1 cellular context compared by ENCODE assay signal in the genomic region with DNA sequence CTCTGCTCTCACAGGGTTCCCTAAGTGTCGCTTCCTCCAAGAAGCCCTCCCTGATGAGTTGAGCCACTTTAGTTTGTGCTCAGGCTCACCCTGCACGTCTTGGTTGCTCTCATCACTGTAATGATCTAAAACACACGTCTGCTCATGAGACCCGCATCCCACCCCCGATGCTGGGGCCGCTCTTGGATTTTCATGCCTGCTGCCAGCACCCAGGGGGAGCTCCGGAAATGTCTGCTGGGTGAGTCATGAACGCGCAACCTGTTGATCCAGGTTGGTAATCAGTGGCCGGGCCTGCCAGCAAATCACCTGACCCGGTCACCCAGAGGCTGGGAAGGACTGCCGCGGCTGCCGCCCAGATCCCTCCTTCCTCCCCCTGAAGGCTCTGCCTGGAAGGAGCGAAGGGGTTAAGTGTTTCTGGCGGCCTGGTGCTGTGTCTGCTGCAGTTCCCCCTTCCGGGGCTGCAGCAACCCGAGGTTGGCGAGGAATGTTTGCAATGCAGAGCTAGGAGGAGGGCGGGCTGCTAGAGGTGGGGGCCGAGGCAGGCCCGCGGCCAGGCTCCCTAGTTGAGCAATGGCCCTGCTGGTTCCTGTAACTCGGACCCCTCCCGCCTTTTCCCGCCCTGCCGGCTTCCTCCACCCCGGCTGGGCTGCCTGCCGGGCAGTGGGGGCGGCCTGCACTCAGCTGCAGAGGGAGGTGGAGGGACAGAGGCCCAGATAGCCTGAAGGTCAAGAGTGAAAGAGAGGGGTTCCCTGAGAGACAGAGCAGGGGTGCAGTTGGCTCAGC.
TF ChIP-seq lines count a peak whose summit lies in the region.

No MANE protein-coding gene starts in this region.

TF ChIP-seq in SK-N-SH, 30 proteins besides CTCF, POLR2A, EP300 and RAD21 (continued from another document):
- TF ChIP-seq, protein P1, sequence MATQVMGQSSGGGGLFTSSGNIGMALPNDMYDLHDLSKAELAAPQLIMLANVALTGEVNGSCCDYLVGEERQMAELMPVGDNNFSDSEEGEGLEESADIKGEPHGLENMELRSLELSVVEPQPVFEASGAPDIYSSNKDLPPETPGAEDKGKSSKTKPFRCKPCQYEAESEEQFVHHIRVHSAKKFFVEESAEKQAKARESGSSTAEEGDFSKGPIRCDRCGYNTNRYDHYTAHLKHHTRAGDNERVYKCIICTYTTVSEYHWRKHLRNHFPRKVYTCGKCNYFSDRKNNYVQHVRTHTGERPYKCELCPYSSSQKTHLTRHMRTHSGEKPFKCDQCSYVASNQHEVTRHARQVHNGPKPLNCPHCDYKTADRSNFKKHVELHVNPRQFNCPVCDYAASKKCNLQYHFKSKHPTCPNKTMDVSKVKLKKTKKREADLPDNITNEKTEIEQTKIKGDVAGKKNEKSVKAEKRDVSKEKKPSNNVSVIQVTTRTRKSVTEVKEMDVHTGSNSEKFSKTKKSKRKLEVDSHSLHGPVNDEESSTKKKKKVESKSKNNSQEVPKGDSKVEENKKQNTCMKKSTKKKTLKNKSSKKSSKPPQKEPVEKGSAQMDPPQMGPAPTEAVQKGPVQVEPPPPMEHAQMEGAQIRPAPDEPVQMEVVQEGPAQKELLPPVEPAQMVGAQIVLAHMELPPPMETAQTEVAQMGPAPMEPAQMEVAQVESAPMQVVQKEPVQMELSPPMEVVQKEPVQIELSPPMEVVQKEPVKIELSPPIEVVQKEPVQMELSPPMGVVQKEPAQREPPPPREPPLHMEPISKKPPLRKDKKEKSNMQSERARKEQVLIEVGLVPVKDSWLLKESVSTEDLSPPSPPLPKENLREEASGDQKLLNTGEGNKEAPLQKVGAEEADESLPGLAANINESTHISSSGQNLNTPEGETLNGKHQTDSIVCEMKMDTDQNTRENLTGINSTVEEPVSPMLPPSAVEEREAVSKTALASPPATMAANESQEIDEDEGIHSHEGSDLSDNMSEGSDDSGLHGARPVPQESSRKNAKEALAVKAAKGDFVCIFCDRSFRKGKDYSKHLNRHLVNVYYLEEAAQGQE (IDR thresholded peaks at IDR 0.05; ENCODE audit: low read depth, low read length), result peak; percentile 57
- TF ChIP-seq FOSL2 (IDR thresholded peaks at IDR 0.05; ENCODE audit: borderline replicate concordance, low read depth) (peak; percentile 86; the same call in 1 of the 2 replicates), NRF1 (IDR thresholded peaks at IDR 0.05; ENCODE audit: low read depth, low read length) (no peak), TAF1 (IDR thresholded peaks at IDR 0.05; ENCODE audit: borderline replicate concordance, low read depth, low read length) (0 out of 2 replicates have a peak, but pooled peaks have one; percentile 9), MXI1 (IDR thresholded peaks at IDR 0.05; ENCODE audit: low read depth, low read length) (peak; percentile 78), FOXM1 (IDR thresholded peaks at IDR 0.05; ENCODE audit: low read depth) (0 out of 2 replicates have a peak, but pooled peaks have one; percentile 84), ELF1 (IDR thresholded peaks at IDR 0.05) (peak; percentile 80), EZH2phosphoT487 (IDR thresholded peaks at IDR 0.05; ENCODE audit: borderline replicate concordance, low read depth) (no peak), FOXJ3 (CRISPR knock-in tag; IDR thresholded peaks at IDR 0.05) (peak; percentile 77)
- TF ChIP-seq, protein P2, sequence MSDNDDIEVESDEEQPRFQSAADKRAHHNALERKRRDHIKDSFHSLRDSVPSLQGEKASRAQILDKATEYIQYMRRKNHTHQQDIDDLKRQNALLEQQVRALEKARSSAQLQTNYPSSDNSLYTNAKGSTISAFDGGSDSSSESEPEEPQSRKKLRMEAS (IDR thresholded peaks at IDR 0.05; ENCODE audit: low read depth), result peak; percentile 60
- TF ChIP-seq, protein P3, sequence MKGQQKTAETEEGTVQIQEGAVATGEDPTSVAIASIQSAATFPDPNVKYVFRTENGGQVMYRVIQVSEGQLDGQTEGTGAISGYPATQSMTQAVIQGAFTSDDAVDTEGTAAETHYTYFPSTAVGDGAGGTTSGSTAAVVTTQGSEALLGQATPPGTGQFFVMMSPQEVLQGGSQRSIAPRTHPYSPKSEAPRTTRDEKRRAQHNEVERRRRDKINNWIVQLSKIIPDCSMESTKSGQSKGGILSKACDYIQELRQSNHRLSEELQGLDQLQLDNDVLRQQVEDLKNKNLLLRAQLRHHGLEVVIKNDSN (IDR thresholded peaks at IDR 0.05; ENCODE audit: borderline replicate concordance, low read depth), result peak; percentile 65; the same call in 1 of the 2 replicates
TF ChIP-seq in SK-N-SH: peak in this region for 20.
